7 cellular contexts compared by ENCODE assay signal in genomic region chr1:1356796-1357401, GRCh38. TPM values are rescaled to one million over a fixed set of nuclear protein-coding genes. Genes with fewer than 3 reads are reported as not detected.
A peak's percentile ranks its signal among the peaks of the same experiment; 100 is the strongest.
DNase-seq lines count a peak whose midpoint lies in the region; TF ChIP-seq lines count a peak whose summit lies in the region.
"Had no signal": no experiment of that assay in that cellular context is flagged by ENCODE, and none has a peak within 500 bp of the region (broad histone marks: within the 10 kb centered on the region; RNA-seq: fewer than 3 reads in every experiment).

No MANE protein-coding gene starts in this region.

- H2AK5ac ChIP-seq in neuronal stem cell (ENCODE audit: low read depth, low read length), result peak overlapping the region; percentile 99

- H2AFZ ChIP-seq in neuronal stem cell (ENCODE audit: low read length), result no peak overlapping the region

- no CpG with 5 or more reads among the region's 26 CpGs for WGBS in neuronal stem cell (ENCODE audit: extremely low coverage in 2 of 2, insufficient read length in 2 of 2, insufficient replicate concordance in 1 of 2), 2 donors

- H2BK5ac ChIP-seq in neuronal stem cell (ENCODE audit: low read length), result peak overlapping the region; percentile 75

- peak overlapping the region; percentile 93 for H3K18ac ChIP-seq in neuronal stem cell (ENCODE audit: low read length)

- H3K27ac ChIP-seq in coronary artery (peak overlapping the region; percentile 81 to 95), neuronal stem cell (replicated peaks; ENCODE audit: low read length) (no peak overlapping the region)

- H2BK120ac ChIP-seq in neuronal stem cell (ENCODE audit: low read depth, low read length), result peak overlapping the region; percentile 91

- peaks cover 56 to 60% of the 10 kb centered on the region in 2 donors for H3K4me1 ChIP-seq in neuronal stem cell (ENCODE audit: control insufficient read depth in 2 of 2, insufficient read depth in 1 of 2, low read depth in 1 of 2, low read length in 2 of 2)

- peaks cover 4% of the 10 kb centered on the region for H3K79me1 ChIP-seq in neuronal stem cell (ENCODE audit: low read depth, low read length)

- H2BK15ac ChIP-seq in neuronal stem cell (ENCODE audit: low read length), result peak overlapping the region; percentile 85

- peak; percentile 63 for DNase-seq in EL
- DNase-seq in coronary artery (ENCODE audit: low spot score), result no peak
- DNase-seq in neuronal stem cell (ENCODE audit: low spot score), result no peak
- no peak for DNase-seq in activated CD4-positive, alpha-beta T cell treated with anti-CD3 and anti-CD28 coated beads for 4 hours
- DNase-seq in RKO (ENCODE audit: low spot score), result no peak
- no peak for DNase-seq in Ammon's horn (ENCODE audit: low spot score)
- DNase-seq: DMS79 had no signal

- H3K36me3 ChIP-seq in neuronal stem cell (replicated peaks in 1 of 2; ENCODE audit: control insufficient read depth in 2 of 2, insufficient read depth in 2 of 2, low read length in 2 of 2), result peaks cover 2 to 5% of the 10 kb centered on the region in 2 donors

- peak overlapping the region; percentile 25 for H3K14ac ChIP-seq in neuronal stem cell (ENCODE audit: low read length)

- peak overlapping the region; percentile 97 for H4K91ac ChIP-seq in neuronal stem cell (ENCODE audit: low read depth, low read length, poor library complexity)

- H3K9ac ChIP-seq in neuronal stem cell (ENCODE audit: low read depth, low read length, poor library complexity), result peak overlapping the region; percentile 60

- H3K4me3 ChIP-seq in coronary artery (peak overlapping the region; percentile 78), neuronal stem cell (ENCODE audit: low read length in 2 of 2) (peak overlapping the region in 1 of 2 donors; percentile 39)

- no peak for TF ChIP-seq CTCF in coronary artery (IDR thresholded peaks at IDR 0.05)

- peak overlapping the region; percentile 40 for H3K4me2 ChIP-seq in neuronal stem cell (ENCODE audit: insufficient read depth, low read length, poor library complexity, severe bottlenecking)

- H3K27me3 ChIP-seq in neuronal stem cell (ENCODE audit: control insufficient read depth in 3 of 3, insufficient read depth in 3 of 3, low read depth in 1 of 3, low read length in 3 of 3), result peaks cover 0 to 25% (median 14%) of the 10 kb centered on the region in 3 experiments

- H3K4ac ChIP-seq in neuronal stem cell (ENCODE audit: low read length), result peak overlapping the region; percentile 66

- peak overlapping the region; percentile 82 for H2BK12ac ChIP-seq in neuronal stem cell (ENCODE audit: low read length)

- H3K9me3 ChIP-seq in neuronal stem cell (replicated peaks in 1 of 2; ENCODE audit: control insufficient read depth in 2 of 2, insufficient read depth in 1 of 2, low read depth in 1 of 2, low read length in 2 of 2), result peaks cover 0 to 3% of the 10 kb centered on the region in 2 donors

- peak overlapping the region; percentile 65 for H3K23ac ChIP-seq in neuronal stem cell (ENCODE audit: low read depth, low read length, poor library complexity)

- H4K8ac ChIP-seq in neuronal stem cell (ENCODE audit: low read depth, low read length), result no peak overlapping the region

RNA-seq across cellular contexts. Expression of gene MXRA8, which starts 1.5 kb away (rescaled TPM):
- 14.0 TPM for polyA plus RNA-seq in neuronal stem cell (2013, experiment 1 of 2)
- polyA plus RNA-seq in neuronal stem cell (2013, experiment 2 of 2), result 13.2 TPM

RNA-seq across cellular contexts. Expression of gene DVL1, which starts 7.7 kb away (rescaled TPM):
- polyA plus RNA-seq in neuronal stem cell (2013, experiment 1 of 2), result 31.8 TPM
- polyA plus RNA-seq in neuronal stem cell (2013, experiment 2 of 2), result 31.9 TPM

RNA-seq across cellular contexts. Expression of gene AURKAIP1, which starts 18.1 kb away (rescaled TPM):
- polyA plus RNA-seq in neuronal stem cell (2013, experiment 1 of 2), result 61.8 TPM
- polyA plus RNA-seq in neuronal stem cell (2013, experiment 2 of 2), result 60.5 TPM

RNA-seq across cellular contexts. Expression of gene TAS1R3, which starts 25.8 kb away (rescaled TPM):
- 0.14 TPM for polyA plus RNA-seq in neuronal stem cell (2013, experiment 1 of 2)
- 0.12 TPM for polyA plus RNA-seq in neuronal stem cell (2013, experiment 2 of 2)

RNA-seq across cellular contexts. Expression of gene CPTP, which starts 32.3 kb away (rescaled TPM):
- 9.4 TPM for polyA plus RNA-seq in neuronal stem cell (2013, experiment 1 of 2)
- 9.2 TPM for polyA plus RNA-seq in neuronal stem cell (2013, experiment 2 of 2)
